Comparison of ENCODE assay signal across 1 cellular context in the genomic region with DNA sequence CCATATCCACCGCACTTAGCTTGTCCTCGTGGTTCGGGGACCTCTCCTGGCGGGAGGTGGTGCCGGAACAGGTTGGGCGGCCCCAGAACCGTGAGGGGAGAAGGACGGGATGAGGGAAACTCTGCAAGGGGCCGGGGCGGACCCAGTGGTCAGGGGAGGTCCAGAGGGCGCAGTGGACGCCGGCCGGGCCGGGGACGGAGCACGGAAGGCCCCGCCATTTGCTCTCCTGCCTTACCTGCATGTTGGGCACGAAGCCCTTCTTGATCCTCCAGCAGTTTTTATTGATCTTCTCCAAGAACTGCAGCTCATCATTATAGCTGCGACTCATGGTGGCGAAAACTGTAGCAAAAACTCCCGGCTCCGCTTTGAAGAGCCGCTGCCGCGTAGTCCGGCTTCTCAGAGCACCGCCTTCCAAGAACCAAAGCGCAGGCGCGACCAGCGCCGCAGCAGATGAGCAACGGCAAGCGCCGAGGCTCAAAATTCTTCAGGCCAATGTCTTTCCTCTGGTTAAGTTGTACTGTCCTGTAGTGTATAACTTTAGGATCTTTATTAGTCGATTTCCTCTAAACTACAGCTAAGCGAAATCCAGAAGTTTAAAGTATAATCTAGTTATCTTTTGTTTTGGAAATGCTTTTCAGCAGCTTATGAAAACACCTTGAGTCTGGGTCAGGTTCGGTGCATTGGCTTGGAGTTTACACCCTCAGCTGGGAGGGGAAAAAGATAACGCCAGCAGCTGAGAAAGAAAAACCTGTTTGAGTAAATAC.
TF ChIP-seq lines count a peak whose summit lies in the region.

A gene (minus strand): TSS at position 419 of the 764 bp plus-strand sequence. CDS start 91 bp downstream, at position 328.

TF ChIP-seq in HepG2, 621 proteins besides CTCF, POLR2A, EP300 and RAD21 (continued from another document and continues in another):
- peak; percentile 48; the same call in 1 of the 2 replicates for TF ChIP-seq SPEN (CRISPR knock-in tag; IDR thresholded peaks at IDR 0.05; ENCODE audit: low read depth)
- TF ChIP-seq, protein P1, sequence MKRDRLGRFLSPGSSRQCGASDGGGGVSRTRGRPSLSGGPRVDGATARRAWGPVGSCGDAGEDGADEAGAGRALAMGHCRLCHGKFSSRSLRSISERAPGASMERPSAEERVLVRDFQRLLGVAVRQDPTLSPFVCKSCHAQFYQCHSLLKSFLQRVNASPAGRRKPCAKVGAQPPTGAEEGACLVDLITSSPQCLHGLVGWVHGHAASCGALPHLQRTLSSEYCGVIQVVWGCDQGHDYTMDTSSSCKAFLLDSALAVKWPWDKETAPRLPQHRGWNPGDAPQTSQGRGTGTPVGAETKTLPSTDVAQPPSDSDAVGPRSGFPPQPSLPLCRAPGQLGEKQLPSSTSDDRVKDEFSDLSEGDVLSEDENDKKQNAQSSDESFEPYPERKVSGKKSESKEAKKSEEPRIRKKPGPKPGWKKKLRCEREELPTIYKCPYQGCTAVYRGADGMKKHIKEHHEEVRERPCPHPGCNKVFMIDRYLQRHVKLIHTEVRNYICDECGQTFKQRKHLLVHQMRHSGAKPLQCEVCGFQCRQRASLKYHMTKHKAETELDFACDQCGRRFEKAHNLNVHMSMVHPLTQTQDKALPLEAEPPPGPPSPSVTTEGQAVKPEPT (CRISPR knock-in tag; IDR thresholded peaks at IDR 0.05; ENCODE audit: low read depth): no peak
- peak; percentile 19; the same call in 1 of the 2 replicates for TF ChIP-seq ZNF746 (CRISPR knock-in tag; IDR thresholded peaks at IDR 0.05)
- no peak for TF ChIP-seq ZNF552 (CRISPR knock-in tag; IDR thresholded peaks at IDR 0.05; ENCODE audit: borderline replicate concordance)
- TF ChIP-seq, protein P2, sequence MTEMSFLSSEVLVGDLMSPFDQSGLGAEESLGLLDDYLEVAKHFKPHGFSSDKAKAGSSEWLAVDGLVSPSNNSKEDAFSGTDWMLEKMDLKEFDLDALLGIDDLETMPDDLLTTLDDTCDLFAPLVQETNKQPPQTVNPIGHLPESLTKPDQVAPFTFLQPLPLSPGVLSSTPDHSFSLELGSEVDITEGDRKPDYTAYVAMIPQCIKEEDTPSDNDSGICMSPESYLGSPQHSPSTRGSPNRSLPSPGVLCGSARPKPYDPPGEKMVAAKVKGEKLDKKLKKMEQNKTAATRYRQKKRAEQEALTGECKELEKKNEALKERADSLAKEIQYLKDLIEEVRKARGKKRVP (CRISPR knock-in tag; IDR thresholded peaks at IDR 0.05): no peak
- TF ChIP-seq, protein P3, sequence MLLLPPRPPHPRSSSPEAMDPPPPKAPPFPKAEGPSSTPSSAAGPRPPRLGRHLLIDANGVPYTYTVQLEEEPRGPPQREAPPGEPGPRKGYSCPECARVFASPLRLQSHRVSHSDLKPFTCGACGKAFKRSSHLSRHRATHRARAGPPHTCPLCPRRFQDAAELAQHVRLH (CRISPR knock-in tag; IDR thresholded peaks at IDR 0.05; ENCODE audit: borderline replicate concordance, low read depth): peak; percentile 37; the same call in 1 of the 2 replicates
- no peak for TF ChIP-seq CBFB (CRISPR knock-in tag; IDR thresholded peaks at IDR 0.05)
- TF ChIP-seq ZNF816 (CRISPR knock-in tag; IDR thresholded peaks at IDR 0.05; ENCODE audit: borderline replicate concordance): no peak; the same call in 1 of the 2 replicates
- TF ChIP-seq ATAD3A (CRISPR knock-in tag; IDR thresholded peaks at IDR 0.05): no peak
- no peak for TF ChIP-seq CBX1 (IDR thresholded peaks at IDR 0.05; ENCODE audit: low read depth)
- TF ChIP-seq AGO1 (IDR thresholded peaks at IDR 0.05; ENCODE audit: low read depth, low read length, poor library complexity, severe bottlenecking): peak; percentile 59
- TF ChIP-seq ZFP82 (CRISPR knock-in tag; IDR thresholded peaks at IDR 0.05; ENCODE audit: borderline replicate concordance): 0 out of 2 replicates have a peak, but pooled peaks have one; percentile 53
- TF ChIP-seq TCF7L2 (IDR thresholded peaks at IDR 0.05; ENCODE audit: low read depth, low read length): no peak
- TF ChIP-seq SOX5 (CRISPR knock-in tag; IDR thresholded peaks at IDR 0.05; ENCODE audit: borderline replicate concordance): no peak
- TF ChIP-seq ZNF572 (CRISPR knock-in tag; IDR thresholded peaks at IDR 0.05): no peak
- TF ChIP-seq U2AF2 (IDR thresholded peaks at IDR 0.05; ENCODE audit: low read depth, low read length): no peak
- TF ChIP-seq ZNF496 (CRISPR knock-in tag; IDR thresholded peaks at IDR 0.05; ENCODE audit: insufficient replicate concordance): no peak
- TF ChIP-seq ZNF629 (CRISPR knock-in tag; conservative IDR thresholded peaks at IDR 0.05): no peak
- no peak for TF ChIP-seq JUN (CRISPR knock-in tag; IDR thresholded peaks at IDR 0.05)
- TF ChIP-seq ZNF775 (CRISPR knock-in tag; IDR thresholded peaks at IDR 0.05; ENCODE audit: borderline replicate concordance): no peak
- TF ChIP-seq, protein P4, sequence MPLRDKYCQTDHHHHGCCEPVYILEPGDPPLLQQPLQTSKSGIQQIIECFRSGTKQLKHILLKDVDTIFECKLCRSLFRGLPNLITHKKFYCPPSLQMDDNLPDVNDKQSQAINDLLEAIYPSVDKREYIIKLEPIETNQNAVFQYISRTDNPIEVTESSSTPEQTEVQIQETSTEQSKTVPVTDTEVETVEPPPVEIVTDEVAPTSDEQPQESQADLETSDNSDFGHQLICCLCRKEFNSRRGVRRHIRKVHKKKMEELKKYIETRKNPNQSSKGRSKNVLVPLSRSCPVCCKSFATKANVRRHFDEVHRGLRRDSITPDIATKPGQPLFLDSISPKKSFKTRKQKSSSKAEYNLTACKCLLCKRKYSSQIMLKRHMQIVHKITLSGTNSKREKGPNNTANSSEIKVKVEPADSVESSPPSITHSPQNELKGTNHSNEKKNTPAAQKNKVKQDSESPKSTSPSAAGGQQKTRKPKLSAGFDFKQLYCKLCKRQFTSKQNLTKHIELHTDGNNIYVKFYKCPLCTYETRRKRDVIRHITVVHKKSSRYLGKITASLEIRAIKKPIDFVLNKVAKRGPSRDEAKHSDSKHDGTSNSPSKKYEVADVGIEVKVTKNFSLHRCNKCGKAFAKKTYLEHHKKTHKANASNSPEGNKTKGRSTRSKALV (CRISPR knock-in tag; IDR thresholded peaks at IDR 0.05): peak; percentile 80; the same call in 1 of the 2 replicates
- no peak for TF ChIP-seq HNRNPUL1 (IDR thresholded peaks at IDR 0.05; ENCODE audit: low read depth, low read length)
- no peak for TF ChIP-seq CHD4 (IDR thresholded peaks at IDR 0.05; ENCODE audit: borderline replicate concordance, low read length)
- TF ChIP-seq FOSL2 (CRISPR knock-in tag; IDR thresholded peaks at IDR 0.05): no peak; the same call in 1 of the 2 replicates
- TF ChIP-seq MIXL1 (CRISPR knock-in tag; IDR thresholded peaks at IDR 0.05): no peak
- TF ChIP-seq, protein P5, sequence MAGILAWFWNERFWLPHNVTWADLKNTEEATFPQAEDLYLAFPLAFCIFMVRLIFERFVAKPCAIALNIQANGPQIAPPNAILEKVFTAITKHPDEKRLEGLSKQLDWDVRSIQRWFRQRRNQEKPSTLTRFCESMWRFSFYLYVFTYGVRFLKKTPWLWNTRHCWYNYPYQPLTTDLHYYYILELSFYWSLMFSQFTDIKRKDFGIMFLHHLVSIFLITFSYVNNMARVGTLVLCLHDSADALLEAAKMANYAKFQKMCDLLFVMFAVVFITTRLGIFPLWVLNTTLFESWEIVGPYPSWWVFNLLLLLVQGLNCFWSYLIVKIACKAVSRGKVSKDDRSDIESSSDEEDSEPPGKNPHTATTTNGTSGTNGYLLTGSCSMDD (CRISPR knock-in tag; IDR thresholded peaks at IDR 0.05): no peak
- TF ChIP-seq, protein P6, sequence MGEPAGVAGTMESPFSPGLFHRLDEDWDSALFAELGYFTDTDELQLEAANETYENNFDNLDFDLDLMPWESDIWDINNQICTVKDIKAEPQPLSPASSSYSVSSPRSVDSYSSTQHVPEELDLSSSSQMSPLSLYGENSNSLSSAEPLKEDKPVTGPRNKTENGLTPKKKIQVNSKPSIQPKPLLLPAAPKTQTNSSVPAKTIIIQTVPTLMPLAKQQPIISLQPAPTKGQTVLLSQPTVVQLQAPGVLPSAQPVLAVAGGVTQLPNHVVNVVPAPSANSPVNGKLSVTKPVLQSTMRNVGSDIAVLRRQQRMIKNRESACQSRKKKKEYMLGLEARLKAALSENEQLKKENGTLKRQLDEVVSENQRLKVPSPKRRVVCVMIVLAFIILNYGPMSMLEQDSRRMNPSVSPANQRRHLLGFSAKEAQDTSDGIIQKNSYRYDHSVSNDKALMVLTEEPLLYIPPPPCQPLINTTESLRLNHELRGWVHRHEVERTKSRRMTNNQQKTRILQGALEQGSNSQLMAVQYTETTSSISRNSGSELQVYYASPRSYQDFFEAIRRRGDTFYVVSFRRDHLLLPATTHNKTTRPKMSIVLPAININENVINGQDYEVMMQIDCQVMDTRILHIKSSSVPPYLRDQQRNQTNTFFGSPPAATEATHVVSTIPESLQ (CRISPR knock-in tag; conservative IDR thresholded peaks at IDR 0.05): no peak
- no peak for TF ChIP-seq PTBP1 (IDR thresholded peaks at IDR 0.05; ENCODE audit: low read depth, low read length, poor library complexity, severe bottlenecking)
- no peak for TF ChIP-seq ZNF75D (CRISPR knock-in tag; IDR thresholded peaks at IDR 0.05; ENCODE audit: borderline replicate concordance)
- no peak for TF ChIP-seq ZNF124 (CRISPR knock-in tag; IDR thresholded peaks at IDR 0.05)
- TF ChIP-seq NRL (CRISPR knock-in tag; IDR thresholded peaks at IDR 0.05; ENCODE audit: borderline replicate concordance): peak; percentile 42; the same call in 1 of the 2 replicates
- TF ChIP-seq, protein P7, sequence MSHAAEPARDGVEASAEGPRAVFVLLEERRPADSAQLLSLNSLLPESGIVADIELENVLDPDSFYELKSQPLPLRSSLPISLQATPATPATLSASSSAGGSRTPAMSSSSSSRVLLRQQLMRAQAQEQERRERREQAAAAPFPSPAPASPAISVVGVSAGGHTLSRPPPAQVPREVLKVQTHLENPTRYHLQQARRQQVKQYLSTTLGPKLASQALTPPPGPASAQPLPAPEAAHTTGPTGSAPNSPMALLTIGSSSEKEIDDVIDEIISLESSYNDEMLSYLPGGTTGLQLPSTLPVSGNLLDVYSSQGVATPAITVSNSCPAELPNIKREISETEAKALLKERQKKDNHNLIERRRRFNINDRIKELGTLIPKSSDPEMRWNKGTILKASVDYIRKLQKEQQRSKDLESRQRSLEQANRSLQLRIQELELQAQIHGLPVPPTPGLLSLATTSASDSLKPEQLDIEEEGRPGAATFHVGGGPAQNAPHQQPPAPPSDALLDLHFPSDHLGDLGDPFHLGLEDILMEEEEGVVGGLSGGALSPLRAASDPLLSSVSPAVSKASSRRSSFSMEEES (CRISPR knock-in tag; IDR thresholded peaks at IDR 0.05): no peak
- TF ChIP-seq ZNF672 (CRISPR knock-in tag; IDR thresholded peaks at IDR 0.05): no peak
- TF ChIP-seq, protein P8, sequence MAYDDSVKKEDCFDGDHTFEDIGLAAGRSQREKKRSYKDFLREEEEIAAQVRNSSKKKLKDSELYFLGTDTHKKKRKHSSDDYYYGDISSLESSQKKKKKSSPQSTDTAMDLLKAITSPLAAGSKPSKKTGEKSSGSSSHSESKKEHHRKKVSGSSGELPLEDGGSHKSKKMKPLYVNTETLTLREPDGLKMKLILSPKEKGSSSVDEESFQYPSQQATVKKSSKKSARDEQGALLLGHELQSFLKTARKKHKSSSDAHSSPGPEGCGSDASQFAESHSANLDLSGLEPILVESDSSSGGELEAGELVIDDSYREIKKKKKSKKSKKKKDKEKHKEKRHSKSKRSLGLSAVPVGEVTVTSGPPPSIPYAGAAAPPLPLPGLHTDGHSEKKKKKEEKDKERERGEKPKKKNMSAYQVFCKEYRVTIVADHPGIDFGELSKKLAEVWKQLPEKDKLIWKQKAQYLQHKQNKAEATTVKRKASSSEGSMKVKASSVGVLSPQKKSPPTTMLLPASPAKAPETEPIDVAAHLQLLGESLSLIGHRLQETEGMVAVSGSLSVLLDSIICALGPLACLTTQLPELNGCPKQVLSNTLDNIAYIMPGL (CRISPR knock-in tag; IDR thresholded peaks at IDR 0.05; ENCODE audit: borderline replicate concordance in 1 of 2, low read depth in 1 of 2): peak in 1 of 2 experiments; percentile 53; a peak in 2 of 4 replicates
- no peak for TF ChIP-seq CC2D1A (CRISPR knock-in tag; IDR thresholded peaks at IDR 0.05)
- TF ChIP-seq, protein P9, sequence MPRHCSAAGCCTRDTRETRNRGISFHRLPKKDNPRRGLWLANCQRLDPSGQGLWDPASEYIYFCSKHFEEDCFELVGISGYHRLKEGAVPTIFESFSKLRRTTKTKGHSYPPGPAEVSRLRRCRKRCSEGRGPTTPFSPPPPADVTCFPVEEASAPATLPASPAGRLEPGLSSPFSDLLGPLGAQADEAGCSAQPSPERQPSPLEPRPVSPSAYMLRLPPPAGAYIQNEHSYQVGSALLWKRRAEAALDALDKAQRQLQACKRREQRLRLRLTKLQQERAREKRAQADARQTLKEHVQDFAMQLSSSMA (CRISPR knock-in tag; IDR thresholded peaks at IDR 0.05): no peak
- TF ChIP-seq, protein P10, sequence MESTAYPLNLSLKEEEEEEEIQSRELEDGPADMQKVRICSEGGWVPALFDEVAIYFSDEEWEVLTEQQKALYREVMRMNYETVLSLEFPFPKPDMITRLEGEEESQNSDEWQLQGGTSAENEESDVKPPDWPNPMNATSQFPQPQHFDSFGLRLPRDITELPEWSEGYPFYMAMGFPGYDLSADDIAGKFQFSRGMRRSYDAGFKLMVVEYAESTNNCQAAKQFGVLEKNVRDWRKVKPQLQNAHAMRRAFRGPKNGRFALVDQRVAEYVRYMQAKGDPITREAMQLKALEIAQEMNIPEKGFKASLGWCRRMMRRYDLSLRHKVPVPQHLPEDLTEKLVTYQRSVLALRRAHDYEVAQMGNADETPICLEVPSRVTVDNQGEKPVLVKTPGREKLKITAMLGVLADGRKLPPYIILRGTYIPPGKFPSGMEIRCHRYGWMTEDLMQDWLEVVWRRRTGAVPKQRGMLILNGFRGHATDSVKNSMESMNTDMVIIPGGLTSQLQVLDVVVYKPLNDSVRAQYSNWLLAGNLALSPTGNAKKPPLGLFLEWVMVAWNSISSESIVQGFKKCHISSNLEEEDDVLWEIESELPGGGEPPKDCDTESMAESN (CRISPR knock-in tag; conservative IDR thresholded peaks at IDR 0.05): 0 out of 2 replicates have a peak, but pooled peaks have one; percentile 12
- TF ChIP-seq ZNF761 (CRISPR knock-in tag; conservative IDR thresholded peaks at IDR 0.05): no peak
- TF ChIP-seq ZNF550 (CRISPR knock-in tag; IDR thresholded peaks at IDR 0.05; ENCODE audit: borderline replicate concordance): no peak
- peak; percentile 49; the same call in 1 of the 2 replicates for TF ChIP-seq MED1 (CRISPR knock-in tag; IDR thresholded peaks at IDR 0.05)
- no peak for TF ChIP-seq PITX1 (CRISPR knock-in tag; IDR thresholded peaks at IDR 0.05)
- TF ChIP-seq ZNF333 (CRISPR knock-in tag; IDR thresholded peaks at IDR 0.05; ENCODE audit: borderline replicate concordance): no peak
- TF ChIP-seq MYC (CRISPR knock-in tag; IDR thresholded peaks at IDR 0.05; ENCODE audit: borderline replicate concordance): peak; percentile 56; the same call in 1 of the 2 replicates
- TF ChIP-seq NFE2L1 (CRISPR knock-in tag; IDR thresholded peaks at IDR 0.05; ENCODE audit: borderline replicate concordance): no peak
- TF ChIP-seq TSC22D2 (CRISPR knock-in tag; IDR thresholded peaks at IDR 0.05; ENCODE audit: borderline replicate concordance): 0 out of 2 replicates have a peak, but pooled peaks have one; percentile 57
- no peak; the same call in 1 of the 2 replicates for TF ChIP-seq NFATC3 (CRISPR knock-in tag; IDR thresholded peaks at IDR 0.05)
- TF ChIP-seq NKX3-1 (CRISPR knock-in tag; IDR thresholded peaks at IDR 0.05): peak; percentile 83; the same call in 1 of the 2 replicates
- no peak for TF ChIP-seq SRY (CRISPR knock-in tag; IDR thresholded peaks at IDR 0.05)
- TF ChIP-seq SRSF4 (IDR thresholded peaks at IDR 0.05; ENCODE audit: low read depth, low read length, poor library complexity, severe bottlenecking): no peak
- TF ChIP-seq NFRKB (IDR thresholded peaks at IDR 0.05): no peak
- TF ChIP-seq ZBTB3 (CRISPR knock-in tag; IDR thresholded peaks at IDR 0.05; ENCODE audit: borderline replicate concordance, low read depth): no peak
